In genomic region chr20:3749689-3750639, GRCh38 we compare ENCODE assay signal across 8 cellular contexts. TPM values are rescaled to one million over a fixed set of nuclear protein-coding genes. Genes with fewer than 3 reads are reported as not detected.
DNase-seq lines count a peak whose midpoint lies in the region; ATAC-seq, FAIRE-seq and TF ChIP-seq lines count a peak whose summit lies in the region.

No MANE protein-coding gene starts in this region.

- no peak overlapping the region for H2AFZ ChIP-seq in K562 (ENCODE audit: low read depth, low read length)

- H3K36me3 ChIP-seq in K562 (ENCODE audit: control insufficient read depth, insufficient read depth, low read length) (peaks cover 16% of the 10 kb centered on the region; the same call in 2 of the 3 replicates), testis (ENCODE audit: low read depth, missing control alignments) (no peaks in the 10 kb centered on the region)

- H3K27ac ChIP-seq in K562 (ENCODE audit: extremely low read depth, low read depth, low read length) = no peak overlapping the region
- H3K27ac ChIP-seq in testis = no peak overlapping the region

- H3K4me1 ChIP-seq in K562 (replicated peaks in 1 of 2; ENCODE audit: control insufficient read depth in 2 of 2, insufficient read depth in 2 of 2, low read length in 2 of 2) (peaks cover 0 to 35% of the 10 kb centered on the region in 2 experiments; a peak in 3 of 5 replicates), testis (no peaks in the 10 kb centered on the region)

- TF ChIP-seq EP300 in K562 (IDR thresholded peaks at IDR 0.05; ENCODE audit: low read length) = no peak

- ATAC-seq in K562 (peak; percentile 62), left colon (peak; percentile 41), HG02885 (IDR thresholded peaks at IDR 0.05; ENCODE audit: poor library complexity, unreplicated experiment) (no peak)

- POLR2A ChIA-PET in K562 (lab: Yijun Ruan, JAX) = no interaction called here

- no peaks in the 10 kb centered on the region for H3K27me3 ChIP-seq in K562 (ENCODE audit: control insufficient read depth in 2 of 2, insufficient read depth in 2 of 2, low read length in 2 of 2)
- no peaks in the 10 kb centered on the region for H3K27me3 ChIP-seq in testis

- TF ChIP-seq CTCF in K562 (IDR thresholded peaks at IDR 0.05 in 2 of 3, conservative IDR thresholded peaks at IDR 0.05 in 1 of 3; ENCODE audit: insufficient read depth in 2 of 3, low read depth in 1 of 3, low read length in 3 of 3) = peak; percentile 51 to 82 (median 55); a peak in 5 of 6 replicates
- TF ChIP-seq CTCF in testis (IDR thresholded peaks at IDR 0.05) = peak in 2 of 3 experiments; percentile 65 to 66

- no peaks in the 10 kb centered on the region for H3K79me2 ChIP-seq in K562 (ENCODE audit: control insufficient read depth, insufficient read depth, low read length)

- FAIRE-seq in K562 (lab: Jason Lieb, UNC) (no peak), urothelium cell line (lab: Jason Lieb, UNC) (no peak)

- H4K20me1 ChIP-seq in K562 (replicated peaks; ENCODE audit: control insufficient read depth, insufficient read depth, low read length) = no peaks in the 10 kb centered on the region

- intact Hi-C loops in K562 (cut with micrococcal nuclease) (no loop called here), left colon (cut with DNase I, micrococcal nuclease) (no loop called here), testis (cut with DNase I; ENCODE audit: low total_unique reads) (no loop called here)

- 65% methylated on average over 9 of the region's 74 CpGs for WGBS in K562 (ENCODE audit: insufficient coverage, low coverage, missing lambda C conversion rate)
- WGBS in testis, 2 donors = 44 to 47% methylated on average over 3 to 53 of the region's 74 CpGs

- H3K9me1 ChIP-seq in K562 (ENCODE audit: control insufficient read depth, insufficient read depth, low read length) = peaks cover 2% of the 10 kb centered on the region

- no peak for TF ChIP-seq POLR2A in K562 (conservative IDR thresholded peaks at IDR 0.05)
- no peak for TF ChIP-seq POLR2A in testis (IDR thresholded peaks at IDR 0.05)

- peak; percentile 47 for DNase-seq in NCI-H1436 (lab: John Stamatoyannopoulos, UW)
- DNase-seq in NCI-H1436 treated with DMSO at 0.1 percent for 48 hours (lab: John Stamatoyannopoulos, UW) = no peak
- DNase-seq in NCI-H460 (ENCODE audit: extremely low read depth, low read depth) = peak; percentile 37
- peak; percentile 23 to 73 (median 67) for DNase-seq in K562 (ENCODE audit: extremely low read depth in 1 of 4, low spot score in 3 of 4)
- peak in 1 of 2 donors; percentile 32 for DNase-seq in left colon
- peak; percentile 60 for DNase-seq in testis
- DNase-seq in urothelium cell line (ENCODE audit: low spot score) = no peak

- H3K9ac ChIP-seq in K562 (ENCODE audit: insufficient read depth in 1 of 2, low read depth in 2 of 2, low read length in 2 of 2) = no peak overlapping the region; a peak in 1 of 4 replicates

- H3K4me3 ChIP-seq in K562 (no peak overlapping the region), testis (peak overlapping the region; percentile 9 to 37)

- CTCF ChIA-PET in K562 (lab: Yijun Ruan, JAX; ENCODE audit: low intra/inter-chr PET ratio) = interaction anchor here (0.8 kb wide), 1 partner anchor 33 kb away, joined by 3 read pairs; no protein-coding TSS in a partner anchor

- in situ Hi-C loops in K562 (cut with MboI) = no loop called here

- peak in 1 of 2 experiments; percentile 43; a peak in 2 of 4 replicates for TF ChIP-seq RAD21 in K562 (CRISPR knock-in tag; conservative IDR thresholded peaks at IDR 0.05 in 1 of 2, IDR thresholded peaks at IDR 0.05 in 1 of 2)

- no TSS peak for BruUV-seq in K562 (replicated peaks; lab: Mats Ljungman, UMichigan)

- no peak overlapping the region for H3K4me2 ChIP-seq in K562 (ENCODE audit: insufficient read depth, low read length)

- no peaks in the 10 kb centered on the region for H3K9me3 ChIP-seq in K562 (replicated peaks; ENCODE audit: control insufficient read depth, insufficient read depth, low read depth, low read length)
- no peaks in the 10 kb centered on the region for H3K9me3 ChIP-seq in testis

RNA-seq across cellular contexts. Expression of gene HSPA12B, which starts 17.5 kb away (rescaled TPM):
- not detected in 2 replicates for total RNA-seq in NCI-H460 (2014; rRNA removed; shearing (Covaris generic))
- not detected in 2 replicates for polyA plus RNA-seq in NCI-H460 (2014; cell fraction: nucleus; rRNA removed)
- total RNA-seq in K562 (2011; cell fraction: chromatin; rRNA removed; ENCODE audit: low replicate concordance) = 0.19 TPM in 1 of 2 replicates, not detected in the other
- total RNA-seq in K562 (2011; cell fraction: nucleolus; rRNA removed) = 0.17 TPM in 1 of 2 replicates, not detected in the other
- total RNA-seq in K562 (2011; cell fraction: nucleoplasm; rRNA removed) = not detected in 2 replicates
- total RNA-seq in K562 (2014; rRNA removed) (not detected in 2 replicates), K562 (2014; rRNA removed; fragmentation: Illumina TruSeq; extraction: Trizol) (not detected in 2 replicates), K562 (2015; rRNA removed; fragmentation: Illumina TruSeq; extraction: Trizol) (not detected in 2 replicates), K562 (2021) (0.07 TPM in 1 of 2 replicates, not detected in the other), left colon (1 to 10 TPM; 2.3 to 2.5 TPM), testis (10 to 100 TPM; 10.7 to 11.1 TPM)
- polyA plus RNA-seq in K562 (2011; rRNA removed) (not detected in 2 replicates), K562 (2014; fragmentation: Illumina TruSeq; extraction: Trizol) (0.03 TPM in 1 of 2 replicates, not detected in the other), K562 (2014; fragmentation: Nextera tagmentation; extraction: Ambion mirVana) (not detected), K562 (2014; rRNA removed) (not detected in 2 replicates), testis (ENCODE audit: insufficient read depth, low read depth, low replicate concordance) (8.0 TPM)
- 0.03 TPM in 1 of 2 replicates, not detected in the other for polyA plus RNA-seq in K562 (2011; cell fraction: cytosol; rRNA removed)
- 0.07 and 0.21 TPM in 2 replicates for polyA plus RNA-seq in K562 (2011; cell fraction: nucleus; rRNA removed)
- polyA plus RNA-seq in K562 (2012) = 0.22 and 0.62 TPM in 2 replicates
- 0.06 TPM in 1 of 2 replicates, not detected in the other for polyA minus RNA-seq in K562 (2011; rRNA and poly(A)+ RNA removed)
- polyA minus RNA-seq in K562 (2011; cell fraction: cytosol; rRNA and poly(A)+ RNA removed) = not detected in 2 replicates
- 0.13 TPM in 1 of 2 replicates, not detected in the other for polyA minus RNA-seq in K562 (2011; cell fraction: nucleus; rRNA and poly(A)+ RNA removed)

RNA-seq across cellular contexts. Expression of gene ADISSP, which starts 17.6 kb away (rescaled TPM):
- 42.0 and 50.7 TPM in 2 replicates for total RNA-seq in NCI-H460 (2014; rRNA removed; shearing (Covaris generic))
- 58.3 and 60.7 TPM in 2 replicates for polyA plus RNA-seq in NCI-H460 (2014; cell fraction: nucleus; rRNA removed)
- total RNA-seq in K562 (2011; cell fraction: chromatin; rRNA removed; ENCODE audit: low replicate concordance) = 2.9 and 14.4 TPM in 2 replicates
- 19.0 and 21.1 TPM in 2 replicates for total RNA-seq in K562 (2011; cell fraction: nucleolus; rRNA removed)
- 11.5 and 13.1 TPM in 2 replicates for total RNA-seq in K562 (2011; cell fraction: nucleoplasm; rRNA removed)
- total RNA-seq in K562 (2014; rRNA removed) = 65.7 and 101 TPM in 2 replicates
- 12.2 and 16.3 TPM in 2 replicates for total RNA-seq in K562 (2014; rRNA removed; fragmentation: Illumina TruSeq; extraction: Trizol)
- 34.5 and 35.8 TPM in 2 replicates for total RNA-seq in K562 (2015; rRNA removed; fragmentation: Illumina TruSeq; extraction: Trizol)
- total RNA-seq in K562 (2021) = 70.6 and 79.9 TPM in 2 replicates
- 22.8 and 42.8 TPM in 2 replicates for polyA plus RNA-seq in K562 (2011; rRNA removed)
- 58.3 and 121 TPM in 2 replicates for polyA plus RNA-seq in K562 (2011; cell fraction: cytosol; rRNA removed)
- 36.6 TPM in 2 replicates for polyA plus RNA-seq in K562 (2011; cell fraction: nucleus; rRNA removed)
- polyA plus RNA-seq in K562 (2012) = 27.7 and 47.5 TPM in 2 replicates
- 23.4 and 63.9 TPM in 2 replicates for polyA plus RNA-seq in K562 (2014; fragmentation: Illumina TruSeq; extraction: Trizol)
- polyA plus RNA-seq in K562 (2014; fragmentation: Nextera tagmentation; extraction: Ambion mirVana) = 1 to 10 TPM; 1.4 to 4.9 TPM
- 37.2 and 53.4 TPM in 2 replicates for polyA plus RNA-seq in K562 (2014; rRNA removed)
- 11.5 and 16.8 TPM in 2 replicates for polyA minus RNA-seq in K562 (2011; rRNA and poly(A)+ RNA removed)
- polyA minus RNA-seq in K562 (2011; cell fraction: cytosol; rRNA and poly(A)+ RNA removed) = 37.8 and 38.8 TPM in 2 replicates
- 6.7 and 13.6 TPM in 2 replicates for polyA minus RNA-seq in K562 (2011; cell fraction: nucleus; rRNA and poly(A)+ RNA removed)
- 10 to 100 TPM; 13.3 to 19.8 TPM for total RNA-seq in left colon
- total RNA-seq in testis = 10 to 100 TPM; 17.6 to 19.7 TPM
- 36.5 TPM for polyA plus RNA-seq in testis (ENCODE audit: insufficient read depth, low read depth, low replicate concordance)

RNA-seq across cellular contexts. Expression of gene SPEF1, which starts 31.3 kb away (rescaled TPM):
- 0.20 TPM in 1 of 2 replicates, not detected in the other for total RNA-seq in NCI-H460 (2014; rRNA removed; shearing (Covaris generic))
- polyA plus RNA-seq in NCI-H460 (2014; cell fraction: nucleus; rRNA removed) = 0.24 TPM in 1 of 2 replicates, not detected in the other
- 0.23 TPM in 1 of 2 replicates, not detected in the other for total RNA-seq in K562 (2011; cell fraction: chromatin; rRNA removed; ENCODE audit: low replicate concordance)
- total RNA-seq in K562 (2011; cell fraction: nucleolus; rRNA removed) = 0.26 TPM in 1 of 2 replicates, not detected in the other
- total RNA-seq in K562 (2011; cell fraction: nucleoplasm; rRNA removed) = not detected in 2 replicates
- total RNA-seq in K562 (2014; rRNA removed) (not detected in 2 replicates), K562 (2014; rRNA removed; fragmentation: Illumina TruSeq; extraction: Trizol) (not detected in 2 replicates), K562 (2015; rRNA removed; fragmentation: Illumina TruSeq; extraction: Trizol) (not detected in 2 replicates), K562 (2021) (not detected in 2 replicates), left colon (under 1 TPM in 1 of 2 donors, not detected in 1; 0.14 TPM), testis (10 to 100 TPM in 1 of 2 donors, 1 to 10 TPM in 1; 9.8 to 12.1 TPM)
- polyA plus RNA-seq in K562 (2011; rRNA removed) (0.04 TPM in 1 of 2 replicates, not detected in the other), K562 (2014; fragmentation: Illumina TruSeq; extraction: Trizol) (not detected in 2 replicates), K562 (2014; fragmentation: Nextera tagmentation; extraction: Ambion mirVana) (not detected), K562 (2014; rRNA removed) (not detected in 2 replicates), testis (ENCODE audit: insufficient read depth, low read depth, low replicate concordance) (28.8 TPM)
- 0.06 TPM in 1 of 2 replicates, not detected in the other for polyA plus RNA-seq in K562 (2011; cell fraction: cytosol; rRNA removed)
- polyA plus RNA-seq in K562 (2011; cell fraction: nucleus; rRNA removed) = 0.08 and 0.24 TPM in 2 replicates
- 0.04 TPM in 1 of 2 replicates, not detected in the other for polyA plus RNA-seq in K562 (2012)
- not detected in 2 replicates for polyA minus RNA-seq in K562 (2011; rRNA and poly(A)+ RNA removed)
- polyA minus RNA-seq in K562 (2011; cell fraction: cytosol; rRNA and poly(A)+ RNA removed) = not detected in 2 replicates
- 0.27 TPM in 1 of 2 replicates, not detected in the other for polyA minus RNA-seq in K562 (2011; cell fraction: nucleus; rRNA and poly(A)+ RNA removed)

RNA-seq across cellular contexts. Expression of gene CENPB, which starts 36.6 kb away (rescaled TPM):
- total RNA-seq in NCI-H460 (2014; rRNA removed; shearing (Covaris generic)) = 53.1 and 56.2 TPM in 2 replicates
- 85.7 and 86.3 TPM in 2 replicates for polyA plus RNA-seq in NCI-H460 (2014; cell fraction: nucleus; rRNA removed)
- total RNA-seq in K562 (2011; cell fraction: chromatin; rRNA removed; ENCODE audit: low replicate concordance) = 5.7 and 16.6 TPM in 2 replicates
- 24.5 and 25.4 TPM in 2 replicates for total RNA-seq in K562 (2011; cell fraction: nucleolus; rRNA removed)
- 11.9 and 14.2 TPM in 2 replicates for total RNA-seq in K562 (2011; cell fraction: nucleoplasm; rRNA removed)
- total RNA-seq in K562 (2014; rRNA removed) (59.3 and 78.6 TPM in 2 replicates), K562 (2014; rRNA removed; fragmentation: Illumina TruSeq; extraction: Trizol) (11.4 and 15.0 TPM in 2 replicates), K562 (2015; rRNA removed; fragmentation: Illumina TruSeq; extraction: Trizol) (36.0 and 36.5 TPM in 2 replicates), K562 (2021) (61.7 and 70.8 TPM in 2 replicates), left colon (10 to 100 TPM; 80.5 to 82.2 TPM), testis (10 to 100 TPM; 32.2 to 44.1 TPM)
- polyA plus RNA-seq in K562 (2011; rRNA removed) (12.7 and 14.7 TPM in 2 replicates), K562 (2014; fragmentation: Illumina TruSeq; extraction: Trizol) (24.9 and 30.8 TPM in 2 replicates), K562 (2014; fragmentation: Nextera tagmentation; extraction: Ambion mirVana) (under 1 TPM; 0.17 to 0.20 TPM), K562 (2014; rRNA removed) (26.1 and 28.9 TPM in 2 replicates), testis (ENCODE audit: insufficient read depth, low read depth, low replicate concordance) (24.8 TPM)
- 17.4 and 30.9 TPM in 2 replicates for polyA plus RNA-seq in K562 (2011; cell fraction: cytosol; rRNA removed)
- 9.2 and 12.8 TPM in 2 replicates for polyA plus RNA-seq in K562 (2011; cell fraction: nucleus; rRNA removed)
- polyA plus RNA-seq in K562 (2012) = 40.5 and 47.1 TPM in 2 replicates
- polyA minus RNA-seq in K562 (2011; rRNA and poly(A)+ RNA removed) = 26.8 and 27.1 TPM in 2 replicates
- 27.7 and 39.7 TPM in 2 replicates for polyA minus RNA-seq in K562 (2011; cell fraction: cytosol; rRNA and poly(A)+ RNA removed)
- 8.3 and 14.2 TPM in 2 replicates for polyA minus RNA-seq in K562 (2011; cell fraction: nucleus; rRNA and poly(A)+ RNA removed)

RNA-seq across cellular contexts. Expression of gene SIGLEC1, which starts 37.6 kb away (rescaled TPM):
- not detected in 2 replicates for total RNA-seq in NCI-H460 (2014; rRNA removed; shearing (Covaris generic))
- polyA plus RNA-seq in NCI-H460 (2014; cell fraction: nucleus; rRNA removed) = 0.03 TPM in 1 of 2 replicates, not detected in the other
- total RNA-seq in K562 (2011; cell fraction: chromatin; rRNA removed; ENCODE audit: low replicate concordance) = not detected in 2 replicates
- not detected in 2 replicates for total RNA-seq in K562 (2011; cell fraction: nucleolus; rRNA removed)
- total RNA-seq in K562 (2011; cell fraction: nucleoplasm; rRNA removed) = 0.07 TPM in 1 of 2 replicates, not detected in the other
- total RNA-seq in K562 (2014; rRNA removed) = 0.05 TPM in 1 of 2 replicates, not detected in the other
- not detected in 2 replicates for total RNA-seq in K562 (2014; rRNA removed; fragmentation: Illumina TruSeq; extraction: Trizol)
- total RNA-seq in K562 (2015; rRNA removed; fragmentation: Illumina TruSeq; extraction: Trizol) = not detected in 2 replicates
- 0.04 and 0.07 TPM in 2 replicates for total RNA-seq in K562 (2021)
- polyA plus RNA-seq in K562 (2011; rRNA removed) = not detected in 2 replicates
- under 0.01 TPM in 1 of 2 replicates, not detected in the other for polyA plus RNA-seq in K562 (2011; cell fraction: cytosol; rRNA removed)
- polyA plus RNA-seq in K562 (2011; cell fraction: nucleus; rRNA removed) = 0.01 TPM in 1 of 2 replicates, not detected in the other
- polyA plus RNA-seq in K562 (2012) = 0.01 TPM in 1 of 2 replicates, not detected in the other
- not detected in 2 replicates for polyA plus RNA-seq in K562 (2014; fragmentation: Illumina TruSeq; extraction: Trizol)
- polyA plus RNA-seq in K562 (2014; fragmentation: Nextera tagmentation; extraction: Ambion mirVana) = not detected
- polyA plus RNA-seq in K562 (2014; rRNA removed) = not detected in 2 replicates
- polyA minus RNA-seq in K562 (2011; rRNA and poly(A)+ RNA removed) = 0.04 TPM in 1 of 2 replicates, not detected in the other
- polyA minus RNA-seq in K562 (2011; cell fraction: cytosol; rRNA and poly(A)+ RNA removed) = not detected in 2 replicates
- not detected in 2 replicates for polyA minus RNA-seq in K562 (2011; cell fraction: nucleus; rRNA and poly(A)+ RNA removed)
- total RNA-seq in left colon = 10 to 100 TPM in 1 of 2 donors, 1 to 10 TPM in 1; 3.1 to 10.4 TPM
- total RNA-seq in testis = 1 to 10 TPM; 4.3 to 9.4 TPM
- polyA plus RNA-seq in testis (ENCODE audit: insufficient read depth, low read depth, low replicate concordance) = 6.6 TPM

Comparison
In these comparisons a context has a peak if more than half of its experiments do, and no peak if none do; other contexts are left out.
1. DNase-seq: peak in NCI-H1436 (single experiment), NCI-H460 (single experiment), K562 (4 of 4) and testis (single experiment); none in NCI-H1436 treated with DMSO at 0.1 percent for 48 hours (single experiment) and urothelium cell line (single experiment).